In the genomic region with DNA sequence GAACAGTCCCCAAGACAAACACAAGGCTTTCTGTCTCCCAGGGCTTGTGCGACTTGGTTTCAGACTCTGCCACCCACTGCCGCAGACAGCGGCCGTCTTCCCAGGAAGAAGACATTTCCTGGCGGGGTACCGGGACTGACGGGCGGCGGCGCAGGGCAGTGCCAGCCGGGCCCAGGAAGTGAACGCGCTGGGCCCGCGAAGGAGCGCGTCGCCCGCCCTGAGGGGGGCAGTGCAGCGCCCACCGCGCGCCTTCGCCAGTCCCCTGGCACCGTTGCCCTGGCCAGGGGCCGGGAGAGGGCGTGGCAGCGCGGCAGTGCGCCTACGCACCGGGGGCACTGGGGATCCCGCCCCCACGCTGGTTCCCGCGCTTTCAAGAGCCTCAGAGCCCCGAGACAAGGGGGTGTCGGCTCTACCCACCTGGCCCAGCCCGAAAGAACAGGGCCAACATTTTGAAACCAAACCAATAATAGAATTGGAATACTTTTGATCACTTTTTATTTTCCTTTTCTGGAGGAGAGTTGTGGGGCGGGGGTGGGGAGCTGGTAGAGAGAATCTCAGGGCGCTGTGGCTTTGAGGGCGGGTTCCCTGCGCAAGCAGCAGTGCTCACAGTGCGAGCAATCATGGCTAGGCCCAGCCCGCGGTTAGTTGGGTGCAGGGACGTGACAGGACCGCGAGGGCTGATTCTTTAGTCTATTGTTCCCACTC, we compare ENCODE assay signal across 8 cellular contexts. TPM values are rescaled to one million over a fixed set of nuclear protein-coding genes. Genes with fewer than 3 reads are reported as not detected.
A peak's percentile ranks its signal among the peaks of the same experiment; 100 is the strongest.
DNase-seq lines count a peak whose midpoint lies in the region; TF ChIP-seq lines count a peak whose summit lies in the region.

No MANE protein-coding gene starts in this region.

- peaks cover 12% of the 10 kb centered on the region for H3K27me3 Mint-ChIP-seq in type B pancreatic cell

- TF ChIP-seq CTCF in HFF-Myc (IDR thresholded peaks at IDR 0.05; ENCODE audit: low read depth, low read length, missing control alignments) (no peak), type B pancreatic cell (conservative IDR thresholded peaks at IDR 0.05) (no peak)

- H3K27ac ChIP-seq in epithelial cell of prostate, result peak overlapping the region; percentile 30

- H3K27ac Mint-ChIP-seq in type B pancreatic cell, result peak overlapping the region; percentile 63

- no peak overlapping the region for H3K4me3 Mint-ChIP-seq in type B pancreatic cell

- H3K4me1 Mint-ChIP-seq in type B pancreatic cell (ENCODE audit: unreplicated experiment), result no peaks in the 10 kb centered on the region

- no peaks in the 10 kb centered on the region for H3K9me3 Mint-ChIP-seq in type B pancreatic cell

- H3K36me3 Mint-ChIP-seq in type B pancreatic cell, result no peaks in the 10 kb centered on the region

- DNase-seq in DMS114 treated with DMSO at 0.1 percent for 48 hours (lab: John Stamatoyannopoulos, UW; ENCODE audit: unreplicated experiment) (peak; percentile 8), HFF-Myc (ENCODE audit: extremely low read depth, low read depth) (no peak), NCI-H345 treated with DMSO at 0.1 percent for 48 hours (lab: John Stamatoyannopoulos, UW; ENCODE audit: unreplicated experiment) (peak; percentile 50), epithelial cell of prostate (ENCODE audit: low read depth, low spot score) (no peak), myocyte (ENCODE audit: low read depth) (peak; percentile 57), type B pancreatic cell (ENCODE audit: extremely low spot score, unreplicated experiment) (peak; percentile 55), SIG-M5 treated with dmso at 0.1 percent for 504 hours (lab: John Stamatoyannopoulos, UW; ENCODE audit: unreplicated experiment) (no peak)
- peak in 2 of 3 experiments; percentile 3 to 7 for DNase-seq in activated CD8-positive, alpha-beta memory T cell treated with anti-CD3 and anti-CD28 coated beads for 48 hours (ENCODE audit: low read depth in 2 of 3, low spot score in 2 of 3)

- peak overlapping the region; percentile 30 for H3K4me3 ChIP-seq in HFF-Myc (replicated peaks; ENCODE audit: low read depth, low read length)

RNA-seq across cellular contexts. Expression of a gene that starts 23.6 kb away (rescaled TPM):
- total RNA-seq in myocyte (0.43 and 0.94 TPM in 2 replicates), type B pancreatic cell (ENCODE audit: low replicate concordance) (1.0 and 1.2 TPM in 2 replicates)
- 2.7 TPM for polyA plus RNA-seq in myocyte (2012)

Comparison
In these comparisons a context has a peak if more than half of its experiments do, and no peak if none do; other contexts are left out.
1. DNase-seq: peak in DMS114 treated with DMSO at 0.1 percent for 48 hours (single experiment), NCI-H345 treated with DMSO at 0.1 percent for 48 hours (single experiment), activated CD8-positive, alpha-beta memory T cell treated with anti-CD3 and anti-CD28 coated beads for 48 hours (2 of 3), myocyte (single experiment) and type B pancreatic cell (single experiment); none in HFF-Myc (single experiment), epithelial cell of prostate (single experiment) and SIG-M5 treated with dmso at 0.1 percent for 504 hours (single experiment).